Comparison of ENCODE assay signal across 8 cellular contexts in genomic region chr1:19179597-19180271, GRCh38. TPM values are rescaled to one million over a fixed set of nuclear protein-coding genes. Genes with fewer than 3 reads are reported as not detected.
DNase-seq lines count a peak whose midpoint lies in the region; ATAC-seq and TF ChIP-seq lines count a peak whose summit lies in the region.

No MANE protein-coding gene starts in this region.

- peaks cover 31% of the 10 kb centered on the region for H3K4me1 Mint-ChIP-seq in activated naive CD4-positive, alpha-beta T cell treated with anti-CD3 and anti-CD28 coated beads, Interleukin-2, amount 10 ng/mL, durations not matched to agents 7 days and 5 days
- peaks cover 11% of the 10 kb centered on the region for H3K4me1 Mint-ChIP-seq in central memory CD8-positive, alpha-beta T cell
- peaks cover 24 to 26% of the 10 kb centered on the region in 2 donors for H3K4me1 Mint-ChIP-seq in natural killer cell treated with Interleukin-12 subunit alpha and Interleukin-12 subunit beta and Interleukin-15 and Interleukin-18, amount 100 ng/mL, for 72 hours (ENCODE audit: low read depth in 2 of 2)

- no peak overlapping the region for H3K27ac ChIP-seq in OCI-LY3 (ENCODE audit: low read length)

- no peaks in the 10 kb centered on the region for H4K20me1 ChIP-seq in OCI-LY3 (ENCODE audit: insufficient read depth, low read length)

- peak; percentile 62 for DNase-seq in activated naive CD4-positive, alpha-beta T cell treated with anti-CD3 and anti-CD28 coated beads, Interleukin-2, amount 10 ng/mL, durations not matched to agents 7 days and 5 days
- DNase-seq in activated naive CD4-positive, alpha-beta T cell treated with anti-CD3 and anti-CD28 coated beads, Interleukin-2, amount 50 U/mL, for 16 hours, result no peak
- DNase-seq in central memory CD8-positive, alpha-beta T cell (ENCODE audit: low spot score in 2 of 2), result no peak
- DNase-seq in natural killer cell treated with Interleukin-12 subunit alpha and Interleukin-12 subunit beta and Interleukin-15 and Interleukin-18, amount 100 ng/mL, for 72 hours (ENCODE audit: low spot score), result no peak
- no peak for DNase-seq in cerebellum (ENCODE audit: low spot score)
- no peak for DNase-seq in epidermal melanocyte (ENCODE audit: insufficient read length, low spot score)
- DNase-seq in NCI-H187 (lab: John Stamatoyannopoulos, UW), result no peak

- peaks cover 57% of the 10 kb centered on the region for H3K36me3 ChIP-seq in OCI-LY3 (replicated peaks; ENCODE audit: low read depth, low read length)

- H3K4me3 Mint-ChIP-seq in activated naive CD4-positive, alpha-beta T cell treated with anti-CD3 and anti-CD28 coated beads, Interleukin-2, amount 10 ng/mL, durations not matched to agents 7 days and 5 days, result no peak overlapping the region
- no peak overlapping the region for H3K4me3 Mint-ChIP-seq in central memory CD8-positive, alpha-beta T cell
- peak overlapping the region; percentile 10 for H3K4me3 Mint-ChIP-seq in natural killer cell treated with Interleukin-12 subunit alpha and Interleukin-12 subunit beta and Interleukin-15 and Interleukin-18, amount 100 ng/mL, for 72 hours

- H3K27me3 ChIP-seq in OCI-LY3 (ENCODE audit: low read depth, low read length), result no peaks in the 10 kb centered on the region

- TF ChIP-seq CTCF in OCI-LY3 (IDR thresholded peaks at IDR 0.05; ENCODE audit: low read depth, low read length), result peak; percentile 13

- peaks cover 77% of the 10 kb centered on the region for H3K36me3 Mint-ChIP-seq in activated naive CD4-positive, alpha-beta T cell treated with anti-CD3 and anti-CD28 coated beads, Interleukin-2, amount 10 ng/mL, durations not matched to agents 7 days and 5 days
- peaks cover 62% of the 10 kb centered on the region for H3K36me3 Mint-ChIP-seq in central memory CD8-positive, alpha-beta T cell (ENCODE audit: insufficient read depth)
- peaks cover 38% of the 10 kb centered on the region for H3K36me3 Mint-ChIP-seq in natural killer cell treated with Interleukin-12 subunit alpha and Interleukin-12 subunit beta and Interleukin-15 and Interleukin-18, amount 100 ng/mL, for 72 hours

- CTCF ChIA-PET in activated naive CD4-positive, alpha-beta T cell treated with anti-CD3 and anti-CD28 coated beads, Interleukin-2, amount 10 ng/mL, durations not matched to agents 7 days and 5 days (lab: Charles Lee), result interaction anchor here (0.6 to 3.0 kb wide), 11 partner anchors 9 to 523 kb away, joined by 3 to 17 read pairs (median 3); partner anchors contain the start of gene UBR4

- peak overlapping the region; percentile 92 for H3K27ac Mint-ChIP-seq in activated naive CD4-positive, alpha-beta T cell treated with anti-CD3 and anti-CD28 coated beads, Interleukin-2, amount 10 ng/mL, durations not matched to agents 7 days and 5 days
- H3K27ac Mint-ChIP-seq in central memory CD8-positive, alpha-beta T cell (ENCODE audit: low read depth), result peak overlapping the region; percentile 13
- H3K27ac Mint-ChIP-seq in natural killer cell treated with Interleukin-12 subunit alpha and Interleukin-12 subunit beta and Interleukin-15 and Interleukin-18, amount 100 ng/mL, for 72 hours, result peak overlapping the region; percentile 72 to 82

- no peak overlapping the region for H3K4me3 ChIP-seq in OCI-LY3 (ENCODE audit: low read length)

- no peaks in the 10 kb centered on the region for H3K4me1 ChIP-seq in OCI-LY3 (ENCODE audit: low read length)

- ATAC-seq in central memory CD8-positive, alpha-beta T cell (replicated peaks; ENCODE audit: extremely low read depth, poor library complexity, severe bottlenecking), result peak; percentile 73
- ATAC-seq in natural killer cell treated with Interleukin-12 subunit alpha and Interleukin-12 subunit beta and Interleukin-15 and Interleukin-18, amount 100 ng/mL, for 72 hours, result peak; percentile 67 to 77

- H3K9ac ChIP-seq in OCI-LY3 (ENCODE audit: low read length), result no peak overlapping the region

- no peaks in the 10 kb centered on the region for H3K27me3 Mint-ChIP-seq in activated naive CD4-positive, alpha-beta T cell treated with anti-CD3 and anti-CD28 coated beads, Interleukin-2, amount 10 ng/mL, durations not matched to agents 7 days and 5 days
- H3K27me3 Mint-ChIP-seq in central memory CD8-positive, alpha-beta T cell, result no peaks in the 10 kb centered on the region
- H3K27me3 Mint-ChIP-seq in natural killer cell treated with Interleukin-12 subunit alpha and Interleukin-12 subunit beta and Interleukin-15 and Interleukin-18, amount 100 ng/mL, for 72 hours, result no peaks in the 10 kb centered on the region

- H3K4me2 ChIP-seq in OCI-LY3 (ENCODE audit: low read length), result no peak overlapping the region

- H3K9me3 Mint-ChIP-seq in activated naive CD4-positive, alpha-beta T cell treated with anti-CD3 and anti-CD28 coated beads, Interleukin-2, amount 10 ng/mL, durations not matched to agents 7 days and 5 days, result peaks cover 2% of the 10 kb centered on the region
- H3K9me3 Mint-ChIP-seq in central memory CD8-positive, alpha-beta T cell, result no peaks in the 10 kb centered on the region
- no peaks in the 10 kb centered on the region for H3K9me3 Mint-ChIP-seq in natural killer cell treated with Interleukin-12 subunit alpha and Interleukin-12 subunit beta and Interleukin-15 and Interleukin-18, amount 100 ng/mL, for 72 hours

- no peak overlapping the region for H2AFZ ChIP-seq in OCI-LY3 (ENCODE audit: low read depth, low read length)

- no peaks in the 10 kb centered on the region for H3K79me2 ChIP-seq in OCI-LY3 (ENCODE audit: low read length)

- no peaks in the 10 kb centered on the region for H3K9me3 ChIP-seq in OCI-LY3 (ENCODE audit: insufficient read depth, low read length)

RNA-seq across cellular contexts. Expression of gene UBR4, which starts 30.3 kb away (rescaled TPM):
- 100 to 1,000 TPM; 209 to 275 TPM for total RNA-seq in natural killer cell treated with Interleukin-12 subunit alpha and Interleukin-12 subunit beta and Interleukin-15 and Interleukin-18, amount 100 ng/mL, for 72 hours
- 117 TPM for total RNA-seq in cerebellum

Comparison
In these comparisons a context has a peak if more than half of its experiments do, and no peak if none do; other contexts are left out.
1. H3K27ac Mint-ChIP-seq: peak in every context shown above with its lines; median percentile 92 in activated naive CD4-positive, alpha-beta T cell treated with anti-CD3 and anti-CD28 coated beads, Interleukin-2, amount 10 ng/mL, durations not matched to agents 7 days and 5 days; 77 in natural killer cell treated with Interleukin-12 subunit alpha and Interleukin-12 subunit beta and Interleukin-15 and Interleukin-18, amount 100 ng/mL, for 72 hours; 13 in central memory CD8-positive, alpha-beta T cell.